In the genomic region with DNA sequence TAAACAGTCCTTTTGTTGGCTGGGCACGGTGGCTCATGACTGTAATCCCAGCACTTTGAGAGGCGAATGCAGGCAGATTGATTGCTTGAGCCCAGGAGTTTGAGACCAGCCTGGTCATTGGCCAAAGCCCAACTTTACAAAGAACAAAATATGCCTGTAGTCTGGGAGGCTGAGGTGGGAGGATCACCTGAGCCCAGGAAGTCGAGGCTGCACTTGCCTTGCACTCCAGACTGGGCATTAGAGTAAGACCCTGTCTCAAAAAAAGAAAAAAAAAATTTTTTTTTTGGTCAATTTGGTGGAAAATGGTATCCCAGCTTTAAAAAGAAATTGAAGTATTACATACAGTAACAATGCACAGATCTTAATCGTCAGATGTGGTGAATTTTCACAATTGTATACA, we compare ENCODE assay signal across 15 cellular contexts. TPM values are rescaled to one million over a fixed set of nuclear protein-coding genes. Genes with fewer than 3 reads are reported as not detected.
DNase-seq lines count a peak whose midpoint lies in the region; ATAC-seq, FAIRE-seq and TF ChIP-seq lines count a peak whose summit lies in the region.
"Had no signal": no experiment of that assay in that cellular context is flagged by ENCODE, and none has a peak within 500 bp of the region (broad histone marks: within the 10 kb centered on the region; RNA-seq: fewer than 3 reads in every experiment).

No MANE protein-coding gene starts in this region.

- peaks cover 26% of the 10 kb centered on the region for H3K36me3 Mint-ChIP-seq in T-helper 2 cell treated with Interferon-gamma antibody and Interleukin-4, amounts not matched to agents 5 μg/mL and 100 μg/mL, for 36 hours (ENCODE audit: low read depth)
- H3K36me3 Mint-ChIP-seq in activated B cell treated with CpG ODN at 0.5 μM for 24 hours (ENCODE audit: low read depth) (peaks cover 37% of the 10 kb centered on the region), mesothelial cell of epicardium (peaks cover 8% of the 10 kb centered on the region)

- no peaks in the 10 kb centered on the region for H3K9me3 Mint-ChIP-seq in T-helper 2 cell treated with Interferon-gamma antibody and Interleukin-4, amounts not matched to agents 5 μg/mL and 100 μg/mL, for 36 hours
- no peaks in the 10 kb centered on the region for H3K9me3 Mint-ChIP-seq in activated B cell treated with CpG ODN at 0.5 μM for 24 hours
- no peaks in the 10 kb centered on the region for H3K9me3 Mint-ChIP-seq in mesothelial cell of epicardium

- H3K4me1 Mint-ChIP-seq in T-helper 2 cell treated with Interferon-gamma antibody and Interleukin-4, amounts not matched to agents 5 μg/mL and 100 μg/mL, for 36 hours (ENCODE audit: low read depth), result peaks cover 49% of the 10 kb centered on the region
- peaks cover 63% of the 10 kb centered on the region for H3K4me1 Mint-ChIP-seq in activated B cell treated with CpG ODN at 0.5 μM for 24 hours
- peaks cover 37% of the 10 kb centered on the region for H3K4me1 Mint-ChIP-seq in mesothelial cell of epicardium

- FAIRE-seq in GM19239 (lab: Jason Lieb, UNC), result peak; percentile 45
- FAIRE-seq: H54 had no signal

- H3K27me3 Mint-ChIP-seq in T-helper 2 cell treated with Interferon-gamma antibody and Interleukin-4, amounts not matched to agents 5 μg/mL and 100 μg/mL, for 36 hours (ENCODE audit: low read depth), result no peaks in the 10 kb centered on the region
- no peaks in the 10 kb centered on the region for H3K27me3 Mint-ChIP-seq in activated B cell treated with CpG ODN at 0.5 μM for 24 hours
- no peaks in the 10 kb centered on the region for H3K27me3 Mint-ChIP-seq in mesothelial cell of epicardium (ENCODE audit: low read depth)

- ATAC-seq in activated B cell treated with CpG ODN at 0.5 μM for 24 hours (ENCODE audit: low read depth), result no peak
- ATAC-seq in activated CD4-positive, CD25-positive, alpha-beta regulatory T cell treated with anti-CD3 and anti-CD28 coated beads, Interleukin-2, amount 50 U/mL, for 24 hours, result no peak
- ATAC-seq: left lobe of liver had no signal

- POLR2A ChIA-PET in activated B cell treated with CpG ODN at 0.5 μM for 24 hours (lab: Charles Lee), result interaction anchor here (2.1 kb wide), 1 partner anchor 30 kb away, joined by 17 read pairs; a partner anchor contains a TSS

- DNase-seq in T-helper 2 cell treated with Interferon-gamma antibody and Interleukin-4, amounts not matched to agents 5 μg/mL and 100 μg/mL, for 36 hours (ENCODE audit: low spot score), result no peak
- DNase-seq in T-helper 2 cell (no peak), GM19239 (ENCODE audit: insufficient read length, low spot score) (no peak), activated B cell treated with CpG ODN at 0.5 μM for 24 hours (no peak), mesothelial cell of epicardium (ENCODE audit: low spot score in 2 of 2, unreplicated experiment in 2 of 2) (no peak), glomerular visceral epithelial cell (ENCODE audit: extremely low spot score) (no peak), NCI-H2107 (lab: John Stamatoyannopoulos, UW) (no peak)
- DNase-seq: activated gamma-delta T cell treated with Interleukin-2 at 50 U/mL for 16 hours, NCI-H1417, NCI-H510A treated with DMSO at 0.1 percent for 48 hours, occipital lobe, tibial artery had no signal

- H3K4me3 Mint-ChIP-seq in T-helper 2 cell treated with Interferon-gamma antibody and Interleukin-4, amounts not matched to agents 5 μg/mL and 100 μg/mL, for 36 hours, result peak overlapping the region; percentile 23
- H3K4me3 Mint-ChIP-seq in activated B cell treated with CpG ODN at 0.5 μM for 24 hours (peak overlapping the region; percentile 41), mesothelial cell of epicardium (no peak overlapping the region)

- no peak overlapping the region for H3K27ac Mint-ChIP-seq in T-helper 2 cell treated with Interferon-gamma antibody and Interleukin-4, amounts not matched to agents 5 μg/mL and 100 μg/mL, for 36 hours
- H3K27ac Mint-ChIP-seq in activated B cell treated with CpG ODN at 0.5 μM for 24 hours (peak overlapping the region; percentile 62), mesothelial cell of epicardium (peak overlapping the region; percentile 80)

- intact Hi-C loops in activated B cell treated with CpG ODN at 0.5 μM for 24 hours (cut with micrococcal nuclease), result loop anchor here (2.0 kb wide), 1 partner anchor 674 kb away; a partner anchor contains a TSS

- TF ChIP-seq CTCF in activated B cell treated with CpG ODN at 0.5 μM for 24 hours (IDR thresholded peaks at IDR 0.05), result no peak
- no peak for TF ChIP-seq CTCF in mesothelial cell of epicardium (IDR thresholded peaks at IDR 0.05; ENCODE audit: unreplicated experiment)

- CTCF ChIA-PET in activated B cell treated with CpG ODN at 0.5 μM for 24 hours (lab: Charles Lee), result interaction anchor here (1.2 kb wide), 1 partner anchor 13 kb away, joined by 5 read pairs; no protein-coding TSS in a partner anchor

RNA-seq across cellular contexts. Expression of a gene that starts 4.8 kb away (rescaled TPM):
- total RNA-seq in activated B cell treated with CpG ODN at 0.5 μM for 24 hours, result 80.6 and 85.0 TPM in 2 replicates
- 70.0 to 76.8 TPM (median 74.6 TPM) in 3 replicates for total RNA-seq in mesothelial cell of epicardium

RNA-seq across cellular contexts. Expression of a gene that starts 30.4 kb away (rescaled TPM):
- total RNA-seq in activated B cell treated with CpG ODN at 0.5 μM for 24 hours (7.8 and 10.1 TPM in 2 replicates), mesothelial cell of epicardium (2.2 to 3.4 TPM (median 2.9 TPM) in 3 replicates)
